ENCODE assay signal across 8 cellular contexts in the genomic region with DNA sequence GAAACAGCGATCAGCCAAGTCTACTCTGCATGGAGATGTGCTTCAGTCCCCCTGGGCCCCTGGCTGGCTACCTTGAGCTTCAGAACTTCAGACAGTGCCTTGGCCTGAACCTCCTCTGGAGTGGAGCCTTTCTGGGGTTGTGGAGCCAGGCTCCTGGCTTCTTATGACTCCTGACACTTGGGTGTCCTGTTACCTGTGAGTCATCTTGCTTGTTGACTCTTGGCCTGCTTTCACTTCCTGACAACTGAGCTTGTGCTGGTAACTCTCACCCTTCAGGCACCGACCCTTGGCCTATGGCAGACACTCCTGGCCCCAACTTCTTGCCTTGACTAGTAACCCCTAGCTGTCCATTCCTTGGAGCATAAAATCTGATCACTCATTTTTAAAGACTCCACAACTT. TPM values are rescaled to one million over a fixed set of nuclear protein-coding genes. Genes with fewer than 3 reads are reported as not detected.
DNase-seq lines count a peak whose midpoint lies in the region; ATAC-seq and TF ChIP-seq lines count a peak whose summit lies in the region.

No MANE protein-coding gene starts in this region.

- no peak overlapping the region for H3K4me3 ChIP-seq in skeletal muscle cell (ENCODE audit: low read depth, low read length)

- no peak overlapping the region for H3K4me3 Mint-ChIP-seq in CD14-positive monocyte

- DNase-seq in GM10248 (ENCODE audit: extremely low spot score) = peak; percentile 50
- peak; percentile 51 for DNase-seq in HS-27A (ENCODE audit: low read depth)
- peak; percentile 35 for DNase-seq in astrocyte of the hippocampus (ENCODE audit: low read depth, low spot score)
- peak; percentile 48 for DNase-seq in skeletal muscle cell (ENCODE audit: low read depth)
- DNase-seq in medulla oblongata (ENCODE audit: extremely low spot score) = no peak
- no peak for DNase-seq in CD14-positive monocyte (ENCODE audit: low spot score)
- DNase-seq in activated gamma-delta T cell treated with Interleukin-2 at 50 U/mL for 16 hours = no peak

- H3K36me3 Mint-ChIP-seq in CD14-positive monocyte = no peaks in the 10 kb centered on the region

- POLR2A ChIA-PET in GM10248 (lab: Yijun Ruan, JAX) = no interaction called here

- peak; percentile 91 for ATAC-seq in GM21619 (IDR thresholded peaks at IDR 0.05; ENCODE audit: unreplicated experiment)

- peaks cover 0 to 1% (median 0%) of the 10 kb centered on the region in 3 donors for H3K27me3 Mint-ChIP-seq in CD14-positive monocyte (ENCODE audit: low read depth in 3 of 3)

- H3K27ac Mint-ChIP-seq in CD14-positive monocyte = no peak overlapping the region

- H3K9me3 Mint-ChIP-seq in CD14-positive monocyte = peaks cover 0 to 4% (median 0%) of the 10 kb centered on the region in 7 donors

- TF ChIP-seq CTCF in GM10248 (IDR thresholded peaks at IDR 0.05; ENCODE audit: control extremely low read depth, extremely low read depth, low read depth, missing control alignments) = no peak
- TF ChIP-seq CTCF in CD14-positive monocyte (IDR thresholded peaks at IDR 0.05) = no peak

- intact Hi-C loops in CD14-positive monocyte (cut with micrococcal nuclease) = no loop called here

- CTCF ChIA-PET in GM10248 (lab: Yijun Ruan, JAX) = interaction anchor here (3.5 kb wide), 1 partner anchor 14 kb away, joined by 17 read pairs; no protein-coding TSS in a partner anchor

- H3K4me1 Mint-ChIP-seq in CD14-positive monocyte = peaks cover 2% of the 10 kb centered on the region

RNA-seq across cellular contexts. Expression of a gene that starts 46.5 kb away (rescaled TPM):
- polyA plus RNA-seq in CD14-positive monocyte = not detected

RNA-seq across cellular contexts. Expression of a gene that starts 52.1 kb away (rescaled TPM):
- polyA plus RNA-seq in CD14-positive monocyte = 1 to 10 TPM; 6.9 to 8.7 TPM

Comparison
In these comparisons a context has a peak if more than half of its experiments do, and no peak if none do; other contexts are left out.
1. DNase-seq: peak in GM10248 (single experiment), HS-27A (single experiment), astrocyte of the hippocampus (single experiment) and skeletal muscle cell (single experiment); none in medulla oblongata (single experiment), CD14-positive monocyte (single experiment) and activated gamma-delta T cell treated with Interleukin-2 at 50 U/mL for 16 hours (single experiment).